Comparison of ENCODE assay signal across 8 cellular contexts in genomic region chr2:86368181-86368824, GRCh38.
A peak's percentile ranks its signal among the peaks of the same experiment; 100 is the strongest.
DNase-seq lines count a peak whose midpoint lies in the region; TF ChIP-seq lines count a peak whose summit lies in the region.

No MANE protein-coding gene starts in this region.

- H3K36me3 ChIP-seq in brain microvascular endothelial cell (replicated peaks) = no peaks in the 10 kb centered on the region

- in situ Hi-C loops in brain microvascular endothelial cell (cut with HindIII; ENCODE audit: low pct_ligation_motif_present, low sequenced_read_pairs) = no loop called here

- no peak for TF ChIP-seq EP300 in Ishikawa (IDR thresholded peaks at IDR 0.05; ENCODE audit: borderline replicate concordance)

- H3K36me3 Mint-ChIP-seq in T-helper 1 cell treated with Interleukin-12 subunit alpha and Interleukin-12 subunit beta and Interleukin-4 antibody, amounts not matched to agents 30 μg/mL and 1 μg/mL, for 36 hours (ENCODE audit: low read depth) = peaks cover 3% of the 10 kb centered on the region

- no peaks in the 10 kb centered on the region for H3K27me3 Mint-ChIP-seq in T-helper 1 cell treated with Interleukin-12 subunit alpha and Interleukin-12 subunit beta and Interleukin-4 antibody, amounts not matched to agents 30 μg/mL and 1 μg/mL, for 36 hours (ENCODE audit: low read depth)

- H3K27me3 ChIP-seq in brain microvascular endothelial cell (replicated peaks) = no peaks in the 10 kb centered on the region

- H3K4me3 ChIP-seq in brain microvascular endothelial cell (ENCODE audit: low read depth, low read length) = peak overlapping the region; percentile 23

- peaks cover 15% of the 10 kb centered on the region for H3K4me1 Mint-ChIP-seq in T-helper 1 cell treated with Interleukin-12 subunit alpha and Interleukin-12 subunit beta and Interleukin-4 antibody, amounts not matched to agents 30 μg/mL and 1 μg/mL, for 36 hours (ENCODE audit: low read depth)

- no peak overlapping the region for H3K27ac ChIP-seq in brain microvascular endothelial cell

- H3K9me3 Mint-ChIP-seq in T-helper 1 cell treated with Interleukin-12 subunit alpha and Interleukin-12 subunit beta and Interleukin-4 antibody, amounts not matched to agents 30 μg/mL and 1 μg/mL, for 36 hours = peaks cover 14% of the 10 kb centered on the region

- DNase-seq in ELF-1 (ENCODE audit: low read depth, low spot score) (peak; percentile 81), brain microvascular endothelial cell (peak; percentile 12), kidney glomerular epithelial cell (lab: John Stamatoyannopoulos, UW) (peak; percentile 3), NCI-H187 (lab: John Stamatoyannopoulos, UW) (no peak), NCI-H2196 (lab: John Stamatoyannopoulos, UW; ENCODE audit: unreplicated experiment) (no peak)
- DNase-seq in stimulated activated CD4-positive, alpha-beta T cell treated with anti-CD3 and anti-CD28 coated beads, Interleukin-4, amount 100 ng/mL, for 1 hour = peak; percentile 42

- TF ChIP-seq CTCF in brain microvascular endothelial cell (IDR thresholded peaks at IDR 0.05; ENCODE audit: low read depth, low read length, missing control alignments) = peak; percentile 76

- H3K27ac Mint-ChIP-seq in T-helper 1 cell treated with Interleukin-12 subunit alpha and Interleukin-12 subunit beta and Interleukin-4 antibody, amounts not matched to agents 30 μg/mL and 1 μg/mL, for 36 hours = no peak overlapping the region

- peak overlapping the region; percentile 20 for H3K4me3 Mint-ChIP-seq in T-helper 1 cell treated with Interleukin-12 subunit alpha and Interleukin-12 subunit beta and Interleukin-4 antibody, amounts not matched to agents 30 μg/mL and 1 μg/mL, for 36 hours

- peak; percentile 76 for TF ChIP-seq RAD21 in Ishikawa (IDR thresholded peaks at IDR 0.05; ENCODE audit: low read depth)

TF ChIP-seq in Ishikawa, 13 proteins besides CTCF, POLR2A, EP300 and RAD21:
- TF ChIP-seq, protein P1, sequence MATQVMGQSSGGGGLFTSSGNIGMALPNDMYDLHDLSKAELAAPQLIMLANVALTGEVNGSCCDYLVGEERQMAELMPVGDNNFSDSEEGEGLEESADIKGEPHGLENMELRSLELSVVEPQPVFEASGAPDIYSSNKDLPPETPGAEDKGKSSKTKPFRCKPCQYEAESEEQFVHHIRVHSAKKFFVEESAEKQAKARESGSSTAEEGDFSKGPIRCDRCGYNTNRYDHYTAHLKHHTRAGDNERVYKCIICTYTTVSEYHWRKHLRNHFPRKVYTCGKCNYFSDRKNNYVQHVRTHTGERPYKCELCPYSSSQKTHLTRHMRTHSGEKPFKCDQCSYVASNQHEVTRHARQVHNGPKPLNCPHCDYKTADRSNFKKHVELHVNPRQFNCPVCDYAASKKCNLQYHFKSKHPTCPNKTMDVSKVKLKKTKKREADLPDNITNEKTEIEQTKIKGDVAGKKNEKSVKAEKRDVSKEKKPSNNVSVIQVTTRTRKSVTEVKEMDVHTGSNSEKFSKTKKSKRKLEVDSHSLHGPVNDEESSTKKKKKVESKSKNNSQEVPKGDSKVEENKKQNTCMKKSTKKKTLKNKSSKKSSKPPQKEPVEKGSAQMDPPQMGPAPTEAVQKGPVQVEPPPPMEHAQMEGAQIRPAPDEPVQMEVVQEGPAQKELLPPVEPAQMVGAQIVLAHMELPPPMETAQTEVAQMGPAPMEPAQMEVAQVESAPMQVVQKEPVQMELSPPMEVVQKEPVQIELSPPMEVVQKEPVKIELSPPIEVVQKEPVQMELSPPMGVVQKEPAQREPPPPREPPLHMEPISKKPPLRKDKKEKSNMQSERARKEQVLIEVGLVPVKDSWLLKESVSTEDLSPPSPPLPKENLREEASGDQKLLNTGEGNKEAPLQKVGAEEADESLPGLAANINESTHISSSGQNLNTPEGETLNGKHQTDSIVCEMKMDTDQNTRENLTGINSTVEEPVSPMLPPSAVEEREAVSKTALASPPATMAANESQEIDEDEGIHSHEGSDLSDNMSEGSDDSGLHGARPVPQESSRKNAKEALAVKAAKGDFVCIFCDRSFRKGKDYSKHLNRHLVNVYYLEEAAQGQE (IDR thresholded peaks at IDR 0.05; ENCODE audit: low read depth) = no peak
- peak; percentile 57; the same call in 1 of the 2 replicates for TF ChIP-seq ZBTB7A (IDR thresholded peaks at IDR 0.05; ENCODE audit: low read depth)
- TF ChIP-seq EGR1 (IDR thresholded peaks at IDR 0.05) = no peak
- no peak for TF ChIP-seq TCF12 (IDR thresholded peaks at IDR 0.05; ENCODE audit: low read depth)
- no peak for TF ChIP-seq YY1 (IDR thresholded peaks at IDR 0.05; ENCODE audit: low read depth)
- no peak for TF ChIP-seq FOXM1 (IDR thresholded peaks at IDR 0.05; ENCODE audit: borderline replicate concordance, low read depth)

Comparison
In these comparisons a context has a peak if more than half of its experiments do, and no peak if none do; other contexts are left out.
1. DNase-seq: peak in ELF-1 (single experiment), brain microvascular endothelial cell (single experiment), kidney glomerular epithelial cell (single experiment) and stimulated activated CD4-positive, alpha-beta T cell treated with anti-CD3 and anti-CD28 coated beads, Interleukin-4, amount 100 ng/mL, for 1 hour (single experiment); none in NCI-H187 (0 of 2) and NCI-H2196 (single experiment).